Comparison of ENCODE assay signal across 19 cellular contexts in the genomic region with DNA sequence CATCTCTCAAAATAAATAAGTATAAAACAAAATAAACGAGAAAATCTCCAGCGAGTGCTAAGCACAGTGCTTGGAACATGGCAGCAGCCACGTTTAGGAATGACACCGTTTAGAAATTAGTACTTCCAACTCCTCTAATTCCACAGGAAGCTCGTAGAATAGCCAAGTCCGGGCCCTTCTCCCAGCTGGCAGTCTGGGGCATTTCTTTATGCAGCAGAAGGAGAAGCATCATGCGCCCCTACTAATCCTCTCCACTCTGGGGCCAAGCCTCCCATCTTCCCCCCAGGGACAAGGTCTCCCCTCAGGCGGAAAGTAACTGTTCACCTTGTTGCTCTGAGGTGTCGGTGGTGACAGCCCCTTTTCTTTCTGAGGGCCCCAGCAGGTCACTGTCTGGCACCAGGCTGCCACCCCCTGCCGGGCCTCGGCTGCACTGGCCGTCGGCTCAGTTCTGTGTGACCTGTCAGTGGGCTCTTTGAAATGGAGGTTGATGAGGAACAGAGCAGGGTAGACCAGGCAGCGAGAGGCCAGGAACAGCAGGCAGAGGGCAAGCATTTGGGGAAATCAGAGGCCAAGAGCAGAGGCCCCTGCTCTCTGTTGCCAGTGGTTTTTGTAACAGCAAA.
DNase-seq lines count a peak whose midpoint lies in the region; ATAC-seq, FAIRE-seq and TF ChIP-seq lines count a peak whose summit lies in the region.
"Had no signal": no experiment of that assay in that cellular context is flagged by ENCODE, and none has a peak within 500 bp of the region (broad histone marks: within the 10 kb centered on the region; RNA-seq: fewer than 3 reads in every experiment).

No MANE protein-coding gene starts in this region.

- H3K18ac ChIP-seq in H9 (ENCODE audit: insufficient read length, low read depth, low read length) (no peak overlapping the region), trophoblast cell (ENCODE audit: low read length) (no peak overlapping the region)

- H3T11ph ChIP-seq in H9 (ENCODE audit: low read length), result no peak overlapping the region

- H3K36me3 ChIP-seq in WERI-Rb-1, result no peaks in the 10 kb centered on the region
- H3K36me3 ChIP-seq in trophoblast cell (ENCODE audit: control insufficient read depth in 1 of 2, insufficient read depth in 2 of 2, low read length in 2 of 2), result no peaks in the 10 kb centered on the region
- no peaks in the 10 kb centered on the region for H3K36me3 ChIP-seq in small intestine (ENCODE audit: control insufficient read depth in 2 of 2, insufficient read depth in 2 of 2, low read length in 2 of 2)
- H3K36me3 ChIP-seq: HAP-1, pancreas, spleen, tibial artery had no signal

- H3K4me3 Mint-ChIP-seq in H9, result no peak overlapping the region
- no peak overlapping the region for H3K4me3 Mint-ChIP-seq in activated T-helper 2 cell treated with anti-CD3 and anti-CD28 coated beads, Interferon-gamma antibody, Interleukin-2, Interleukin-4, amounts not matched to agents 10 μg/mL and 5 μg/mL and 100 μg/mL, durations not matched to agents 14 hours and 24 hours and 36 hours (ENCODE audit: low read depth)
- H3K4me3 Mint-ChIP-seq: T-helper 17 cell had no signal

- H4K8ac ChIP-seq in H9 (replicated peaks; ENCODE audit: insufficient read length, low read depth, low read length) (no peak overlapping the region), trophoblast cell (ENCODE audit: low read depth, low read length) (no peak overlapping the region)

- H2AK5ac ChIP-seq in H9 (ENCODE audit: insufficient read length, low read length), result no peak overlapping the region
- H2AK5ac ChIP-seq in trophoblast cell (ENCODE audit: low read length), result no peak overlapping the region

- H3K36me3 Mint-ChIP-seq in H9 (ENCODE audit: insufficient read depth in 1 of 3, low read depth in 3 of 3), result no peaks in the 10 kb centered on the region; a peak in 1 of 7 replicates
- H3K36me3 Mint-ChIP-seq in activated T-helper 2 cell treated with anti-CD3 and anti-CD28 coated beads, Interferon-gamma antibody, Interleukin-2, Interleukin-4, amounts not matched to agents 10 μg/mL and 5 μg/mL and 100 μg/mL, durations not matched to agents 14 hours and 24 hours and 36 hours (ENCODE audit: low read depth), result no peaks in the 10 kb centered on the region

- H3K14ac ChIP-seq in H9 (ENCODE audit: insufficient read depth, low read length), result no peak overlapping the region
- no peak overlapping the region for H3K14ac ChIP-seq in trophoblast cell (ENCODE audit: low read length)

- H2AFZ ChIP-seq in H9 (ENCODE audit: low read length) (no peak overlapping the region), trophoblast cell (ENCODE audit: insufficient read depth, low read length, poor library complexity) (no peak overlapping the region)
- H2AFZ ChIP-seq: hepatocyte had no signal

- H3K27me3 ChIP-seq in H9 (ENCODE audit: insufficient read depth, low read length) (no peaks in the 10 kb centered on the region), WERI-Rb-1 (ENCODE audit: insufficient read depth, low read depth, severe bottlenecking) (no peaks in the 10 kb centered on the region), trophoblast cell (ENCODE audit: insufficient read depth, low read length) (no peaks in the 10 kb centered on the region), small intestine (ENCODE audit: control insufficient read depth in 2 of 2, insufficient read depth in 2 of 2, low read length in 2 of 2) (no peaks in the 10 kb centered on the region)
- H3K27me3 ChIP-seq: hepatocyte, pancreas, spleen, tibial artery had no signal

- no peak overlapping the region for H2BK12ac ChIP-seq in H9 (ENCODE audit: insufficient read length, low read depth, low read length)
- no peak overlapping the region for H2BK12ac ChIP-seq in trophoblast cell (ENCODE audit: low read length)

- H3K79me1 ChIP-seq in H9 (ENCODE audit: insufficient read depth, low read depth, low read length, poor library complexity, severe bottlenecking) (no peaks in the 10 kb centered on the region), trophoblast cell (ENCODE audit: low read length) (peaks cover 2% of the 10 kb centered on the region)

- intact Hi-C loops in left ventricle myocardium superior (cut with micrococcal nuclease), result no loop called here
- intact Hi-C loops in activated T-helper 2 cell treated with anti-CD3 and anti-CD28 coated beads, Interferon-gamma antibody, Interleukin-2, Interleukin-4, amounts not matched to agents 10 μg/mL and 5 μg/mL and 100 μg/mL, durations not matched to agents 14 hours and 24 hours and 36 hours (cut with micrococcal nuclease), result no loop called here

- H2BK120ac ChIP-seq in H9 (ENCODE audit: low read depth, low read length, poor library complexity, severe bottlenecking) (no peak overlapping the region), trophoblast cell (ENCODE audit: insufficient read depth, low read length, poor library complexity) (no peak overlapping the region)

- no peaks in the 10 kb centered on the region for H3K79me2 ChIP-seq in H9 (ENCODE audit: insufficient read depth, low read length)
- H3K79me2 ChIP-seq in trophoblast cell (ENCODE audit: control insufficient read depth, insufficient read depth, low read length, poor library complexity), result no peaks in the 10 kb centered on the region
- H3K79me2 ChIP-seq: hepatocyte had no signal

- H3K4me1 Mint-ChIP-seq in H9, result peaks cover 23 to 32% of the 10 kb centered on the region in 2 experiments
- H3K4me1 Mint-ChIP-seq in activated T-helper 2 cell treated with anti-CD3 and anti-CD28 coated beads, Interferon-gamma antibody, Interleukin-2, Interleukin-4, amounts not matched to agents 10 μg/mL and 5 μg/mL and 100 μg/mL, durations not matched to agents 14 hours and 24 hours and 36 hours (ENCODE audit: low read depth), result no peaks in the 10 kb centered on the region
- H3K4me1 Mint-ChIP-seq: T-helper 17 cell had no signal

- no peak overlapping the region for H3K27ac ChIP-seq in H9 (ENCODE audit: insufficient read length, low read depth, low read length)
- peak overlapping the region; percentile 50 for H3K27ac ChIP-seq in WERI-Rb-1
- peak overlapping the region; percentile 87 for H3K27ac ChIP-seq in trophoblast cell (ENCODE audit: low read depth, low read length)
- H3K27ac ChIP-seq in small intestine (ENCODE audit: low read depth in 1 of 2, low read length in 1 of 2), result no peak overlapping the region
- H3K27ac ChIP-seq: hepatocyte, pancreas, spleen, tibial artery had no signal

- TF ChIP-seq CTCF in H9 (conservative IDR thresholded peaks at IDR 0.05) (no peak), WERI-Rb-1 (IDR thresholded peaks at IDR 0.05; ENCODE audit: low read depth, low read length) (peak; percentile 49)

- H2BK5ac ChIP-seq in H9 (ENCODE audit: insufficient read length, low read length) (no peak overlapping the region), trophoblast cell (ENCODE audit: low read depth, low read length, poor library complexity) (no peak overlapping the region)

- H3K9ac ChIP-seq in H9 (ENCODE audit: extremely low read depth, insufficient read length, low read length) (no peak overlapping the region), trophoblast cell (ENCODE audit: low read length) (no peak overlapping the region)

- peak; percentile 49 for DNase-seq in H9
- peak; percentile 66 for DNase-seq in WERI-Rb-1
- peak; percentile 64 for DNase-seq in left ventricle myocardium superior
- DNase-seq in trophoblast cell, result no peak
- no peak for DNase-seq in activated T-helper 2 cell treated with anti-CD3 and anti-CD28 coated beads, Interferon-gamma antibody, Interleukin-2, Interleukin-4, amounts not matched to agents 10 μg/mL and 5 μg/mL and 100 μg/mL, durations not matched to agents 14 hours and 24 hours and 36 hours (ENCODE audit: low spot score)
- no peak for DNase-seq in small intestine
- DNase-seq: AML-193; Calu3; effector CD4-positive, alpha-beta T cell; NCI-H1436; NCI-H345; pancreas; spleen; T-helper 17 cell; tibial artery had no signal

- H3K56ac ChIP-seq in H9 (ENCODE audit: insufficient read length, low read depth, low read length), result no peak overlapping the region

- H3K9me3 Mint-ChIP-seq in H9, result no peaks in the 10 kb centered on the region
- no peaks in the 10 kb centered on the region for H3K9me3 Mint-ChIP-seq in activated T-helper 2 cell treated with anti-CD3 and anti-CD28 coated beads, Interferon-gamma antibody, Interleukin-2, Interleukin-4, amounts not matched to agents 10 μg/mL and 5 μg/mL and 100 μg/mL, durations not matched to agents 14 hours and 24 hours and 36 hours

- H2BK15ac ChIP-seq in H9 (ENCODE audit: low read depth, low read length), result no peak overlapping the region

- H3K27me3 Mint-ChIP-seq in H9 (ENCODE audit: low read depth), result no peaks in the 10 kb centered on the region; the same call in 1 of the 2 replicates
- H3K27me3 Mint-ChIP-seq in activated T-helper 2 cell treated with anti-CD3 and anti-CD28 coated beads, Interferon-gamma antibody, Interleukin-2, Interleukin-4, amounts not matched to agents 10 μg/mL and 5 μg/mL and 100 μg/mL, durations not matched to agents 14 hours and 24 hours and 36 hours (ENCODE audit: low read depth), result no peaks in the 10 kb centered on the region

- peak overlapping the region; percentile 2; the same call in 1 of the 2 replicates for H3K4me3 ChIP-seq in WERI-Rb-1 (ENCODE audit: low read depth, low read length)
- H3K4me3 ChIP-seq in trophoblast cell (ENCODE audit: low read depth, low read length), result no peak overlapping the region
- no peak overlapping the region for H3K4me3 ChIP-seq in small intestine (ENCODE audit: low read depth in 1 of 2, low read length in 2 of 2)
- H3K4me3 ChIP-seq: HAP-1, hepatocyte, pancreas, spleen, tibial artery had no signal

- no peak overlapping the region for H3K23ac ChIP-seq in H9 (ENCODE audit: insufficient read length, low read depth, low read length)
- H3K23ac ChIP-seq in trophoblast cell (ENCODE audit: low read length), result no peak overlapping the region

- H3K4me1 ChIP-seq in H9 (ENCODE audit: insufficient read depth, low read length) (peaks cover 4% of the 10 kb centered on the region; the same call in 1 of the 2 replicates), trophoblast cell (ENCODE audit: control insufficient read depth in 1 of 2, insufficient read depth in 2 of 2, low read length in 2 of 2) (peaks cover 7 to 12% of the 10 kb centered on the region in 2 experiments), small intestine (ENCODE audit: control insufficient read depth in 2 of 2, insufficient read depth in 1 of 2, low read depth in 1 of 2, low read length in 1 of 2) (no peaks in the 10 kb centered on the region)
- H3K4me1 ChIP-seq: HAP-1, pancreas, spleen had no signal

- no peaks in the 10 kb centered on the region for H4K20me1 ChIP-seq in H9 (ENCODE audit: control insufficient read depth, insufficient read depth, insufficient read length)

- no peak overlapping the region for H4K12ac ChIP-seq in trophoblast cell (ENCODE audit: low read depth, low read length)

- H3K4ac ChIP-seq in H9 (ENCODE audit: low read depth, low read length), result no peak overlapping the region
- no peak overlapping the region for H3K4ac ChIP-seq in trophoblast cell (ENCODE audit: low read depth, low read length)

- H3K23me2 ChIP-seq in H9 (ENCODE audit: insufficient read length, low read depth, low read length, poor library complexity, severe bottlenecking), result no peaks in the 10 kb centered on the region

- no peak overlapping the region for H3K4me2 ChIP-seq in H9 (ENCODE audit: insufficient read depth, insufficient read length, low read length)
- peak overlapping the region; percentile 24 for H3K4me2 ChIP-seq in trophoblast cell (ENCODE audit: low read length)
- H3K4me2 ChIP-seq: hepatocyte had no signal

- no peak for FAIRE-seq in small intestine (lab: Jason Lieb, UNC)
- FAIRE-seq: pancreas had no signal

- no peak overlapping the region for H4K5ac ChIP-seq in H9 (ENCODE audit: insufficient read length, low read depth, low read length)

- no peak overlapping the region for H2BK20ac ChIP-seq in H9 (ENCODE audit: low read depth, low read length, poor library complexity, severe bottlenecking)

- no CpG with 5 or more reads among the region's 14 CpGs for WGBS in H9 (ENCODE audit: extremely low coverage, insufficient read length, low lambda C conversion rate)
- no CpG with 5 or more reads among the region's 14 CpGs for WGBS in trophoblast cell (ENCODE audit: extremely low coverage, insufficient coverage, insufficient read length)
- WGBS in small intestine, 3 donors, result 70 to 87% (median 86%) methylated on average over 14 of the region's 14 CpGs

- H4K91ac ChIP-seq in H9 (ENCODE audit: insufficient read length, low read depth, low read length), result no peak overlapping the region
- H4K91ac ChIP-seq in trophoblast cell (ENCODE audit: low read depth, low read length), result no peak overlapping the region

- H3K27ac Mint-ChIP-seq in H9, result peak overlapping the region in 2 of 3 experiments; percentile 9 to 29; a peak in 2 of 7 replicates
- H3K27ac Mint-ChIP-seq in activated T-helper 2 cell treated with anti-CD3 and anti-CD28 coated beads, Interferon-gamma antibody, Interleukin-2, Interleukin-4, amounts not matched to agents 10 μg/mL and 5 μg/mL and 100 μg/mL, durations not matched to agents 14 hours and 24 hours and 36 hours, result no peak overlapping the region
- H3K27ac Mint-ChIP-seq: T-helper 17 cell had no signal

- peak; percentile 84 for ATAC-seq in left ventricle myocardium superior
- no peak for ATAC-seq in activated CD4-positive, CD25-positive, alpha-beta regulatory T cell treated with anti-CD3 and anti-CD28 coated beads, Interleukin-2, amount 50 U/mL, for 24 hours
- no peak for ATAC-seq in GM21390 (IDR thresholded peaks at IDR 0.05; ENCODE audit: unreplicated experiment)
- ATAC-seq: T-helper 17 cell had no signal

- H3K9me3 ChIP-seq in H9 (ENCODE audit: control insufficient read depth, low read depth, low read length), result no peaks in the 10 kb centered on the region
- no peaks in the 10 kb centered on the region for H3K9me3 ChIP-seq in WERI-Rb-1 (ENCODE audit: severe bottlenecking)
- H3K9me3 ChIP-seq in trophoblast cell (ENCODE audit: insufficient read depth, low read depth, low read length), result no peaks in the 10 kb centered on the region
- H3K9me3 ChIP-seq in small intestine (ENCODE audit: control insufficient read depth, low read depth), result no peaks in the 10 kb centered on the region
- H3K9me3 ChIP-seq: HAP-1, pancreas, spleen, tibial artery had no signal

Comparison
In these comparisons a context has a peak if more than half of its experiments do, and no peak if none do; other contexts are left out.
1. DNase-seq: peak in H9 (single experiment), WERI-Rb-1 (single experiment) and left ventricle myocardium superior (single experiment); none in trophoblast cell (0 of 2), activated T-helper 2 cell treated with anti-CD3 and anti-CD28 coated beads, Interferon-gamma antibody, Interleukin-2, Interleukin-4, amounts not matched to agents 10 μg/mL and 5 μg/mL and 100 μg/mL, durations not matched to agents 14 hours and 24 hours and 36 hours (single experiment) and small intestine (single experiment).
2. H3K27ac ChIP-seq: peak in WERI-Rb-1 (single experiment) and trophoblast cell (single experiment); none in H9 (single experiment) and small intestine (0 of 2).